Comparison of ENCODE assay signal across 18 cellular contexts in the genomic region with DNA sequence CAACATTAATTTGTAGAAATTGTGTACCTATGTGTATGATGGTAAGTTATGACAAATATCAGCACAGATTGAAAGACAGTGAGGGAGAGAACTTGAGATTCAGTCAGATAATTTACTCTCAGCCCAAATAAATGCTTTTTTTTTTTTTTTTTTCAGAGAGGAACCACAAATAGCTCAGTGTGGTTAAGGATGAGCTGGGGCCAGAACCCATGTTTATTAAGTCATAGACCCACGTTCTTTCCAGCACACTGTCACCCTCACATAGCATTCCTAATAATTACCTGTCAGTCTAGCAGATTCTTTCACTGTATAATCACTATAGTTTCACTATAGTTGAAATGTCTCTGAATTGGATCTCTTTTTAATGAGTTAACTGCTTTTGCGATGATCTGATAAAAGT.
DNase-seq lines count a peak whose midpoint lies in the region; FAIRE-seq and TF ChIP-seq lines count a peak whose summit lies in the region.
"Had no signal": no experiment of that assay in that cellular context is flagged by ENCODE, and none has a peak within 500 bp of the region (broad histone marks: within the 10 kb centered on the region; RNA-seq: fewer than 3 reads in every experiment).

No MANE protein-coding gene starts in this region.

- peak overlapping the region in 1 of 3 donors; percentile 19 for H3K9ac ChIP-seq in skeletal muscle tissue (ENCODE audit: low read depth in 1 of 3, low read length in 3 of 3)
- H3K9ac ChIP-seq: SK-N-SH had no signal

- peaks cover 2 to 13% (median 6%) of the 10 kb centered on the region in 3 donors for H3K4me1 ChIP-seq in skeletal muscle tissue (ENCODE audit: control insufficient read depth in 3 of 3, insufficient read depth in 3 of 3, low read length in 3 of 3)

- TF ChIP-seq POLR2A in GM12892 (IDR thresholded peaks at IDR 0.05; ENCODE audit: low read depth, low read length) = no peak

- H3K27ac ChIP-seq in skeletal muscle tissue (ENCODE audit: low read depth, low read length) = peak overlapping the region; percentile 69
- H3K27ac ChIP-seq: ascending aorta, tibial artery had no signal

- no peaks in the 10 kb centered on the region for H3K27me3 ChIP-seq in skeletal muscle tissue (ENCODE audit: control insufficient read depth in 3 of 3, insufficient read depth in 3 of 3, low read length in 3 of 3)
- H3K27me3 ChIP-seq: ascending aorta, tibial artery had no signal

- intact Hi-C loops in head of caudate nucleus (cut with DNase I) = no loop called here

- no peak overlapping the region for H3K4me3 ChIP-seq in skeletal muscle tissue (ENCODE audit: low read length in 3 of 3)
- H3K4me3 ChIP-seq: ascending aorta, tibial artery had no signal

- peak; percentile 68 for DNase-seq in GM03348 (ENCODE audit: low spot score)
- DNase-seq in RCC 7860 (ENCODE audit: low spot score) = peak; percentile 54
- peak; percentile 70 for DNase-seq in glomerular visceral epithelial cell (ENCODE audit: extremely low spot score)
- DNase-seq in GM12892 (ENCODE audit: insufficient read length) = no peak
- DNase-seq in SHP77 (lab: John Stamatoyannopoulos, UW) = no peak
- DNase-seq in head of caudate nucleus = no peak
- DNase-seq: endodermal cell; GOT3; IMR-90; left ventricle myocardium superior; midbrain; RPMI8226; SK-N-SH; stimulated activated CD4-positive, alpha-beta T cell treated with anti-CD3 and anti-CD28 coated beads, Interleukin-4, amount 100 ng/mL, for 24 hours; stimulated activated naive CD4-positive, alpha-beta T cell treated with Interleukin-2 at 50 U/mL for 16 hours; tibial artery had no signal

- no peaks in the 10 kb centered on the region for H3K36me3 ChIP-seq in skeletal muscle tissue (ENCODE audit: control insufficient read depth in 3 of 3, insufficient read depth in 3 of 3, low read length in 3 of 3)
- H3K36me3 ChIP-seq: ascending aorta, tibial artery had no signal

- FAIRE-seq in RCC 7860 (lab: Jason Lieb, UNC) = no peak
- no peak for FAIRE-seq in GM12892 (lab: Jason Lieb, UNC)

- H3K9me3 ChIP-seq in skeletal muscle tissue (ENCODE audit: control insufficient read depth in 3 of 3, low read length in 3 of 3) = no peaks in the 10 kb centered on the region
- H3K9me3 ChIP-seq: ascending aorta, SK-N-SH, tibial artery had no signal

Comparison
In these comparisons a context has a peak if more than half of its experiments do, and no peak if none do; other contexts are left out.
1. DNase-seq: peak in GM03348 (single experiment), RCC 7860 (single experiment) and glomerular visceral epithelial cell (single experiment); none in GM12892 (single experiment), SHP77 (0 of 2) and head of caudate nucleus (0 of 42).